ENCODE assay signal across 21 cellular contexts in the genomic region with DNA sequence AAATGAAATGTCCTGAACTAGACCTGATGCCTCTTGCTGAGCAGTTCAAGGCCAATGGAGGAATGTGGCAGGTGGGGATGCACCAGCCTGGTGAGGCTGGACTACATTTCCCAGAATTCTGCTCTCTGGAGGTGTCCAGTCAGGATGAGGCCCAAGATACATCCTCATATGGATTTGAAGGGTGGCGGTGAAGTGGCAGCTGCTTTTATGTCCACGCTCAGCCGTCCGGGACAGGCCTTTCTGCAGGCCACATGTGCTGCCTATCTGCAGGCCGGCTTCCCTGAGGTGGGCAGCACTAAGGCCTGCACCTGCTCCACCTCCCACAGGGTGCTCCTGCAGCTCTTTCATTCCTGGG.
DNase-seq lines count a peak whose midpoint lies in the region; ATAC-seq and TF ChIP-seq lines count a peak whose summit lies in the region.
"Had no signal": no experiment of that assay in that cellular context is flagged by ENCODE, and none has a peak within 500 bp of the region (broad histone marks: within the 10 kb centered on the region; RNA-seq: fewer than 3 reads in every experiment).

No MANE protein-coding gene starts in this region.

- H3K27me3 ChIP-seq in GM23338 (ENCODE audit: insufficient read depth) (no peaks in the 10 kb centered on the region), mesendoderm (ENCODE audit: insufficient read depth, low read length, poor library complexity) (no peaks in the 10 kb centered on the region)
- H3K27me3 ChIP-seq: MG63 had no signal

- no peaks in the 10 kb centered on the region for H3K79me1 ChIP-seq in mesendoderm (ENCODE audit: low read length)

- H3K18ac ChIP-seq in mesendoderm (ENCODE audit: low read length) = no peak overlapping the region

- H3K9me3 Mint-ChIP-seq in GM23338 = peaks cover 3% of the 10 kb centered on the region; the same call in 2 of the 3 replicates

- peak; percentile 39; the same call in 2 of the 3 replicates for ATAC-seq in GM23338

- H2AK5ac ChIP-seq in mesendoderm (ENCODE audit: low read length) = no peak overlapping the region

- H3K27me3 Mint-ChIP-seq in GM23338 (ENCODE audit: insufficient read depth, low read depth, poor library complexity) = peaks cover 7% of the 10 kb centered on the region

- H3K36me3 Mint-ChIP-seq in GM23338 (ENCODE audit: low read depth) = no peaks in the 10 kb centered on the region; the same call in 2 of the 3 replicates
- H3K36me3 Mint-ChIP-seq: CD14-positive monocyte had no signal

- H3K27ac Mint-ChIP-seq in GM23338 = no peak overlapping the region

- no peak overlapping the region for H2BK5ac ChIP-seq in mesendoderm (ENCODE audit: low read length)

- no peak overlapping the region for H2BK15ac ChIP-seq in mesendoderm (replicated peaks; ENCODE audit: low read depth)

- H2AFZ ChIP-seq in GM23338 = no peak overlapping the region
- H2AFZ ChIP-seq: GM23248 had no signal

- H3K4me3 ChIP-seq in GM23338 = no peak overlapping the region
- no peak overlapping the region for H3K4me3 ChIP-seq in NB4 (ENCODE audit: low read depth, low read length)
- H3K4me3 ChIP-seq in coronary artery = no peak overlapping the region
- H3K4me3 ChIP-seq in mesendoderm (ENCODE audit: low read length) = no peak overlapping the region
- H3K4me3 ChIP-seq: GM23248, MG63 had no signal

- H3K4me1 ChIP-seq in GM23338 (ENCODE audit: insufficient read depth) (no peaks in the 10 kb centered on the region), mesendoderm (ENCODE audit: control insufficient read depth, low read depth, low read length) (no peaks in the 10 kb centered on the region)

- H3K79me2 ChIP-seq in GM23338 (replicated peaks; ENCODE audit: insufficient read depth) (no peaks in the 10 kb centered on the region), mesendoderm (ENCODE audit: control insufficient read depth, insufficient read depth, low read length) (no peaks in the 10 kb centered on the region)

- H3K4me1 Mint-ChIP-seq in GM23338 = peaks cover 5% of the 10 kb centered on the region

- no peak overlapping the region for H3K4me2 ChIP-seq in GM23338
- no peak overlapping the region for H3K4me2 ChIP-seq in mesendoderm (ENCODE audit: low read length)

- no peak for TF ChIP-seq POLR2A in NB4 (IDR thresholded peaks at IDR 0.05; ENCODE audit: extremely low read depth, insufficient read length)

- no peak overlapping the region for H3K23ac ChIP-seq in mesendoderm (ENCODE audit: low read length)

- H3K4ac ChIP-seq in mesendoderm (ENCODE audit: low read depth, low read length) = no peak overlapping the region

- no peak overlapping the region for H3K4me3 Mint-ChIP-seq in GM23338
- H3K4me3 Mint-ChIP-seq: CD14-positive monocyte had no signal

- no peak overlapping the region for H3K56ac ChIP-seq in mesendoderm (ENCODE audit: low read length)

- H4K20me1 ChIP-seq in GM23338 (replicated peaks; ENCODE audit: insufficient read depth) = no peaks in the 10 kb centered on the region

- H3K9me2 ChIP-seq in GM23338 (ENCODE audit: insufficient read depth) = no peaks in the 10 kb centered on the region

- no peak overlapping the region for H3K9ac ChIP-seq in mesendoderm (ENCODE audit: low read length)
- H3K9ac ChIP-seq: GM23248 had no signal

- WGBS in mesendoderm (ENCODE audit: extremely low coverage, insufficient coverage, low lambda C conversion rate) = no CpG with 5 or more reads among the region's 5 CpGs

- H3K36me3 ChIP-seq in GM23338 (ENCODE audit: insufficient read depth) (no peaks in the 10 kb centered on the region), mesendoderm (ENCODE audit: control insufficient read depth, insufficient read depth, low read length) (no peaks in the 10 kb centered on the region)
- H3K36me3 ChIP-seq: MG63 had no signal

- DNase-seq in GM23338 (ENCODE audit: low spot score) = no peak
- peak; percentile 25 for DNase-seq in NB4 (ENCODE audit: low read depth)
- peak; percentile 59 for DNase-seq in coronary artery (ENCODE audit: low spot score)
- peak; percentile 18 for DNase-seq in mesendoderm
- no peak for DNase-seq in NCI-H1436 (lab: John Stamatoyannopoulos, UW)
- DNase-seq in T-helper 1 cell = no peak
- no peak for DNase-seq in NCI-H345 treated with DMSO at 0.1 percent for 48 hours (lab: John Stamatoyannopoulos, UW; ENCODE audit: unreplicated experiment)
- DNase-seq: ACHN; DND-41; IMR-90; Kasumi-1; MG63; NCI-H1092; NCI-H2081 treated with DMSO at 0.1 percent for 48 hours; NCI-H510A; NCI-H748 treated with DMSO at 0.1 percent for 48 hours; NK-92 treated with Interleukin-12 subunit alpha and Interleukin-12 subunit beta, amount 100 ng/mL, for 24 hours; Right ventricle myocardium superior; SW 1271 had no signal

- H3K27ac ChIP-seq in GM23338 (ENCODE audit: low read depth) (no peak overlapping the region), coronary artery (no peak overlapping the region), mesendoderm (ENCODE audit: low read depth, low read length) (no peak overlapping the region)
- H3K27ac ChIP-seq: GM23248 had no signal

- H3F3A ChIP-seq in GM23338 (replicated peaks; ENCODE audit: low read depth) = no peaks in the 10 kb centered on the region

- no peak overlapping the region for H4K5ac ChIP-seq in mesendoderm (ENCODE audit: low read length)

- no peak overlapping the region for H4K8ac ChIP-seq in mesendoderm (ENCODE audit: low read depth, low read length)

- TF ChIP-seq CTCF in GM23338 (conservative IDR thresholded peaks at IDR 0.05; ENCODE audit: low read depth in 2 of 2) (no peak), NB4 (IDR thresholded peaks at IDR 0.05; ENCODE audit: low read depth, low read length) (no peak), coronary artery (IDR thresholded peaks at IDR 0.05) (no peak)

- no peak overlapping the region for H2BK120ac ChIP-seq in mesendoderm (ENCODE audit: low read depth, low read length)

TF ChIP-seq in GM23338, 12 proteins besides CTCF, POLR2A, EP300 and RAD21 (continues in another document):
- TF ChIP-seq EZH2 (IDR thresholded peaks at IDR 0.05; ENCODE audit: low read depth, unreplicated experiment) (no peak), JUNB (IDR thresholded peaks at IDR 0.05; ENCODE audit: unreplicated experiment) (no peak), ZNF331 (CRISPR knock-in tag; IDR thresholded peaks at IDR 0.05; ENCODE audit: low read depth) (no peak)
- TF ChIP-seq, protein P1, sequence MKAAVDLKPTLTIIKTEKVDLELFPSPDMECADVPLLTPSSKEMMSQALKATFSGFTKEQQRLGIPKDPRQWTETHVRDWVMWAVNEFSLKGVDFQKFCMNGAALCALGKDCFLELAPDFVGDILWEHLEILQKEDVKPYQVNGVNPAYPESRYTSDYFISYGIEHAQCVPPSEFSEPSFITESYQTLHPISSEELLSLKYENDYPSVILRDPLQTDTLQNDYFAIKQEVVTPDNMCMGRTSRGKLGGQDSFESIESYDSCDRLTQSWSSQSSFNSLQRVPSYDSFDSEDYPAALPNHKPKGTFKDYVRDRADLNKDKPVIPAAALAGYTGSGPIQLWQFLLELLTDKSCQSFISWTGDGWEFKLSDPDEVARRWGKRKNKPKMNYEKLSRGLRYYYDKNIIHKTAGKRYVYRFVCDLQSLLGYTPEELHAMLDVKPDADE (IDR thresholded peaks at IDR 0.05) = no peak

Comparison
In these comparisons a context has a peak if more than half of its experiments do, and no peak if none do; other contexts are left out.
1. DNase-seq: peak in NB4 (single experiment), coronary artery (single experiment) and mesendoderm (single experiment); none in GM23338 (single experiment), NCI-H1436 (single experiment), T-helper 1 cell (0 of 5) and NCI-H345 treated with DMSO at 0.1 percent for 48 hours (single experiment).